In the genomic region with DNA sequence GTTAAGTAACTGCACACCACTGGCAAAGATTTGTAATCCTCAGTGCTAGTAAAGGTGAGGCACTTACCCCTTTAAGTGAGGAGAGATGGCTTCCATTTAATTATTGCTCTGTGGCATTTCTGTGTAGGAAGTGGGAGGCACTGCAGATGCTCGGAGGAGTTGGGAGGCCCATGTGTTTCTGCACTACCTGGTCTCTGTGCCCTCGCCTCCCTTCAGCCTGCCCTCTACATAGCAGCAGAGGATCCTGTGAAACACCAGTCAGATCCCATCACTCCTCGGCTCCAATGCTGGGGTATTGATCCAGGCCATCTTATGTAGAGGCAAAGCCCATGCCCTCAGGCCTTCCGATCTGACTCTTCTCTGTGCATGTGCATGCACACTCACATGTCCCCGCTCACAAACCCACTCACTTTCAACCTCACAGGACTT, we compare ENCODE assay signal across 11 cellular contexts.
A peak's percentile ranks its signal among the peaks of the same experiment; 100 is the strongest.
DNase-seq lines count a peak whose midpoint lies in the region; ATAC-seq and TF ChIP-seq lines count a peak whose summit lies in the region.
"Had no signal": no experiment of that assay in that cellular context is flagged by ENCODE, and none has a peak within 500 bp of the region (broad histone marks: within the 10 kb centered on the region; RNA-seq: fewer than 3 reads in every experiment).

No MANE protein-coding gene starts in this region.

- H3K4me1 Mint-ChIP-seq in CD14-positive monocyte (peaks cover 67% of the 10 kb centered on the region), osteocyte (ENCODE audit: unreplicated experiment) (peaks cover 33% of the 10 kb centered on the region)
- H3K4me1 Mint-ChIP-seq in activated CD4-positive, alpha-beta memory T cell treated with anti-CD3 and anti-CD28 coated beads, Interleukin-2, amount 10 ng/mL, durations not matched to agents 7 days and 5 days: peaks cover 40% of the 10 kb centered on the region

- no peak overlapping the region for H3K4me3 ChIP-seq in iPS-20b (ENCODE audit: low read length)

- H3K36me3 ChIP-seq in iPS-20b (ENCODE audit: insufficient read depth, low read depth, low read length): no peaks in the 10 kb centered on the region

- H3K4me3 Mint-ChIP-seq in CD14-positive monocyte (peak overlapping the region; percentile 75 to 87), osteocyte (ENCODE audit: unreplicated experiment) (no peak overlapping the region)
- peak overlapping the region; percentile 73 for H3K4me3 Mint-ChIP-seq in activated CD4-positive, alpha-beta memory T cell treated with anti-CD3 and anti-CD28 coated beads, Interleukin-2, amount 10 ng/mL, durations not matched to agents 7 days and 5 days
- H3K4me3 Mint-ChIP-seq: mesothelial cell of epicardium had no signal

- H3K9me3 ChIP-seq in iPS-20b (ENCODE audit: insufficient read depth, low read depth, low read length): no peaks in the 10 kb centered on the region
- H3K9me3 ChIP-seq: Caco-2 had no signal

- no peaks in the 10 kb centered on the region for H3K27me3 Mint-ChIP-seq in CD14-positive monocyte (ENCODE audit: low read depth in 3 of 3)
- no peaks in the 10 kb centered on the region for H3K27me3 Mint-ChIP-seq in activated CD4-positive, alpha-beta memory T cell treated with anti-CD3 and anti-CD28 coated beads, Interleukin-2, amount 10 ng/mL, durations not matched to agents 7 days and 5 days
- H3K27me3 Mint-ChIP-seq in osteocyte (ENCODE audit: unreplicated experiment): no peaks in the 10 kb centered on the region

- H3K36me3 Mint-ChIP-seq in CD14-positive monocyte (peaks cover 0 to 3% of the 10 kb centered on the region in 2 donors), osteocyte (ENCODE audit: unreplicated experiment) (no peaks in the 10 kb centered on the region)
- H3K36me3 Mint-ChIP-seq in activated CD4-positive, alpha-beta memory T cell treated with anti-CD3 and anti-CD28 coated beads, Interleukin-2, amount 10 ng/mL, durations not matched to agents 7 days and 5 days (ENCODE audit: low read depth): no peaks in the 10 kb centered on the region
- H3K36me3 Mint-ChIP-seq: mesothelial cell of epicardium had no signal

- peaks cover 19% of the 10 kb centered on the region for H3K4me1 ChIP-seq in iPS-20b (ENCODE audit: insufficient read depth, low read length)
- H3K4me1 ChIP-seq: Caco-2 had no signal

- H3K27ac ChIP-seq in iPS-20b (ENCODE audit: low read length): peak overlapping the region; percentile 64

- CTCF ChIA-PET in activated CD4-positive, alpha-beta memory T cell treated with anti-CD3 and anti-CD28 coated beads, Interleukin-2, amount 10 ng/mL, durations not matched to agents 7 days and 5 days (lab: Charles Lee): no interaction called here

- DNase-seq in CD14-positive monocyte (ENCODE audit: low spot score) (no peak), osteocyte (ENCODE audit: extremely low spot score, unreplicated experiment) (no peak), T-helper 9 cell (no peak)
- peak; percentile 35 for DNase-seq in activated CD4-positive, alpha-beta memory T cell treated with anti-CD3 and anti-CD28 coated beads, Interleukin-2, amount 10 ng/mL, durations not matched to agents 7 days and 5 days
- DNase-seq: Caco-2, NCI-H1105 treated with DMSO at 0.1 percent for 48 hours had no signal

- POLR2A ChIA-PET in activated CD4-positive, alpha-beta memory T cell treated with anti-CD3 and anti-CD28 coated beads, Interleukin-2, amount 10 ng/mL, durations not matched to agents 7 days and 5 days (lab: Charles Lee): no interaction called here

- peak overlapping the region; percentile 3; the same call in 1 of the 2 replicates for H3K9ac ChIP-seq in iPS-20b (ENCODE audit: low read depth, low read length)

- H3K9me3 Mint-ChIP-seq in CD14-positive monocyte (peaks cover 0 to under 1% (median 0%) of the 10 kb centered on the region in 7 donors), osteocyte (ENCODE audit: unreplicated experiment) (no peaks in the 10 kb centered on the region)
- no peaks in the 10 kb centered on the region for H3K9me3 Mint-ChIP-seq in activated CD4-positive, alpha-beta memory T cell treated with anti-CD3 and anti-CD28 coated beads, Interleukin-2, amount 10 ng/mL, durations not matched to agents 7 days and 5 days
- H3K9me3 Mint-ChIP-seq: mesothelial cell of epicardium had no signal

- peak; percentile 46 for ATAC-seq in HG02678 (IDR thresholded peaks at IDR 0.05; ENCODE audit: unreplicated experiment)
- no peak for ATAC-seq in GM19328 (IDR thresholded peaks at IDR 0.05; ENCODE audit: unreplicated experiment)
- ATAC-seq in HG03025 (IDR thresholded peaks at IDR 0.05; ENCODE audit: low FRiP score, unreplicated experiment): no peak

- TF ChIP-seq CTCF in CD14-positive monocyte (IDR thresholded peaks at IDR 0.05): no peak
- no peak for TF ChIP-seq CTCF in osteocyte (IDR thresholded peaks at IDR 0.05)

- H3K27ac Mint-ChIP-seq in CD14-positive monocyte (peak overlapping the region; percentile 3 to 95 (median 68)), osteocyte (ENCODE audit: unreplicated experiment) (no peak overlapping the region)
- peak overlapping the region; percentile 87 for H3K27ac Mint-ChIP-seq in activated CD4-positive, alpha-beta memory T cell treated with anti-CD3 and anti-CD28 coated beads, Interleukin-2, amount 10 ng/mL, durations not matched to agents 7 days and 5 days

- no peaks in the 10 kb centered on the region for H3K27me3 ChIP-seq in iPS-20b (ENCODE audit: insufficient read depth, low read length)

- intact Hi-C loops in CD14-positive monocyte (cut with micrococcal nuclease): no loop called here
